In the genomic region with DNA sequence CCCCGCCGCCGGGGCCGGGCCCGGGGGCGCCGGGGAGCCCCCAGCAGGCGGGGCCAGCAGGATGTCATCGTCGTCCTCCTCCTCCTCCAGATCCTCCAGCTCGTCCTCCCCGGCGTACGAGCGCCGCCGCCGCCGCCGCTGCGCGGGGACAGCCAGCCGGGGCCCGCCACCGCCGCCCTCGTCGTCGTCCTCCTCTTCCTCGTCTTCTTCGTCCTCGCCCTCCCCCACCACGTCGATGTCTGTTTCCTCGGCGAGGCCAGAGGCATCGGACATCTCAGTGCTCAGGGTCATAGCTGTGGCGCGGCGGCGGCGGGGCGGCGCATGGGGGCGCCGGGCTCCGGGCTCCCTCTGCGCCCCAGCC, we compare ENCODE assay signal across 1 cellular context.
A peak's percentile ranks its signal among the peaks of the same experiment; 100 is the strongest.
TF ChIP-seq lines count a peak whose summit lies in the region.

No MANE protein-coding gene starts in this region.

TF ChIP-seq in H1, 55 proteins besides CTCF, POLR2A, EP300 and RAD21:
- TF ChIP-seq KDM5A (IDR thresholded peaks at IDR 0.05; ENCODE audit: low read length) (no peak), SUZ12 (IDR thresholded peaks at IDR 0.05; ENCODE audit: low read length) (peak; percentile 70), TAF7 (optimal IDR thresholded peaks at IDR 0.05; ENCODE audit: borderline replicate concordance, low read depth, low read length) (no peak), BACH1 (IDR thresholded peaks at IDR 0.05; ENCODE audit: low read length) (no peak), KDM4A (IDR thresholded peaks at IDR 0.05; ENCODE audit: low read depth, low read length, severe bottlenecking) (peak; percentile 7), NRF1 (IDR thresholded peaks at IDR 0.05; ENCODE audit: low read depth, low read length) (no peak), CTBP2 (IDR thresholded peaks at IDR 0.05; ENCODE audit: borderline replicate concordance, insufficient read depth, insufficient read length, low read length) (no peak), SIRT6 (IDR thresholded peaks at IDR 0.05; ENCODE audit: low read length) (no peak), TAF1 (IDR thresholded peaks at IDR 0.05; ENCODE audit: low read depth, low read length) (no peak)
- TF ChIP-seq, protein P1, sequence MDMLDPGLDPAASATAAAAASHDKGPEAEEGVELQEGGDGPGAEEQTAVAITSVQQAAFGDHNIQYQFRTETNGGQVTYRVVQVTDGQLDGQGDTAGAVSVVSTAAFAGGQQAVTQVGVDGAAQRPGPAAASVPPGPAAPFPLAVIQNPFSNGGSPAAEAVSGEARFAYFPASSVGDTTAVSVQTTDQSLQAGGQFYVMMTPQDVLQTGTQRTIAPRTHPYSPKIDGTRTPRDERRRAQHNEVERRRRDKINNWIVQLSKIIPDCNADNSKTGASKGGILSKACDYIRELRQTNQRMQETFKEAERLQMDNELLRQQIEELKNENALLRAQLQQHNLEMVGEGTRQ (IDR thresholded peaks at IDR 0.05; ENCODE audit: low read length) = no peak
